15 cellular contexts compared by ENCODE assay signal in the genomic region with DNA sequence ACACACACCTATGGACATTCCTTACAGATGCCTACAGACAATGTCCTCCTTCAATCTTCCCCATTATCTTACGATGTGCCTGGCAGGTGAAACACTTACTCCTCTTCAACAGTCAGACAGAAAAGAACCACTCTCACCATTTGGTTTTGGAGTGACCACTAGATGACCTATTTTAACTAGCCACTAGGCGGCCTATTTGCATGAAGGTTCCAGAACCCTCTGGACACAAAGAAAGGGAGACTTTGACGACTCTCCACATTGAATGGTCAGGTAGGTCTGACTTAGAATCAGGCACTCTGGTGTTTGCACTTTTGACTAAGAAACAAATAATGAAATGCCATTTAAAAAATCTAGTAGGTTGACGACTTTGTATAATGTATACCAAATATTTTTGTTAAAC. TPM values are rescaled to one million over a fixed set of nuclear protein-coding genes. Genes with fewer than 3 reads are reported as not detected.
DNase-seq lines count a peak whose midpoint lies in the region; ATAC-seq and TF ChIP-seq lines count a peak whose summit lies in the region.
"Had no signal": no experiment of that assay in that cellular context is flagged by ENCODE, and none has a peak within 500 bp of the region (broad histone marks: within the 10 kb centered on the region; RNA-seq: fewer than 3 reads in every experiment).

No MANE protein-coding gene starts in this region.

- H3K9me3 Mint-ChIP-seq in activated CD8-positive, alpha-beta memory T cell treated with anti-CD3 and anti-CD28 coated beads, Interleukin-2, amount 10 ng/mL, durations not matched to agents 7 days and 5 days (ENCODE audit: low read depth), result no peaks in the 10 kb centered on the region
- H3K9me3 Mint-ChIP-seq: nephron had no signal

- TF ChIP-seq CTCF in BJ (IDR thresholded peaks at IDR 0.05; ENCODE audit: insufficient read depth, low read depth, low read length), result peak; percentile 46
- peak; percentile 54 for TF ChIP-seq CTCF in brain microvascular endothelial cell (IDR thresholded peaks at IDR 0.05; ENCODE audit: low read depth, low read length, missing control alignments)
- peak; percentile 13 for TF ChIP-seq CTCF in lower lobe of right lung (IDR thresholded peaks at IDR 0.05)

- H3K36me3 Mint-ChIP-seq in activated CD8-positive, alpha-beta memory T cell treated with anti-CD3 and anti-CD28 coated beads, Interleukin-2, amount 10 ng/mL, durations not matched to agents 7 days and 5 days, result no peaks in the 10 kb centered on the region

- H3K4me3 ChIP-seq in BJ (ENCODE audit: low read depth, low read length) (no peak overlapping the region), brain microvascular endothelial cell (ENCODE audit: low read depth, low read length) (no peak overlapping the region), lower lobe of right lung (no peak overlapping the region)
- H3K4me3 ChIP-seq: adrenal gland, SJSA1 had no signal

- CTCF ChIA-PET in BJ (lab: Yijun Ruan, JAX), result no interaction called here
- CTCF ChIA-PET in activated CD8-positive, alpha-beta memory T cell treated with anti-CD3 and anti-CD28 coated beads, Interleukin-2, amount 10 ng/mL, durations not matched to agents 7 days and 5 days (lab: Charles Lee), result no interaction called here

- H3K4me3 Mint-ChIP-seq in activated CD8-positive, alpha-beta memory T cell treated with anti-CD3 and anti-CD28 coated beads, Interleukin-2, amount 10 ng/mL, durations not matched to agents 7 days and 5 days, result no peak overlapping the region
- H3K4me3 Mint-ChIP-seq: nephron had no signal

- H3K36me3 ChIP-seq in BJ (ENCODE audit: control insufficient read depth, insufficient read depth, low read length) (no peaks in the 10 kb centered on the region), brain microvascular endothelial cell (replicated peaks) (no peaks in the 10 kb centered on the region), lower lobe of right lung (no peaks in the 10 kb centered on the region)
- H3K36me3 ChIP-seq: adrenal gland, SJSA1 had no signal

- ATAC-seq in lower lobe of right lung (no peak), left cardiac atrium (no peak)
- no peak for ATAC-seq in activated CD8-positive, alpha-beta memory T cell treated with anti-CD3 and anti-CD28 coated beads, Interleukin-2, amount 10 ng/mL, durations not matched to agents 7 days and 5 days

- H3K9me3 ChIP-seq in lower lobe of right lung, result no peaks in the 10 kb centered on the region
- H3K9me3 ChIP-seq: adrenal gland, SJSA1 had no signal

- DNase-seq in BJ (ENCODE audit: low read depth) (no peak), LHCN-M2 (ENCODE audit: low read depth) (peak; percentile 21), brain microvascular endothelial cell (no peak), lower lobe of right lung (no peak), posterior cingulate gyrus (no peak), left cardiac atrium (no peak), T-helper 9 cell (no peak)
- DNase-seq in activated CD8-positive, alpha-beta memory T cell treated with anti-CD3 and anti-CD28 coated beads, Interleukin-2, amount 10 ng/mL, durations not matched to agents 7 days and 5 days, result no peak
- DNase-seq: adrenal gland; hippocampal formation; NCI-H1694 treated with DMSO at 0.1 percent for 48 hours; stimulated activated CD4-positive, alpha-beta T cell treated with anti-CD3 and anti-CD28 coated beads, Interleukin-4, amount 100 ng/mL, for 24 hours had no signal

- H3K27ac ChIP-seq in brain microvascular endothelial cell (no peak overlapping the region), lower lobe of right lung (no peak overlapping the region)
- H3K27ac ChIP-seq: adrenal gland, SJSA1 had no signal

- no peak overlapping the region for H3K27ac Mint-ChIP-seq in activated CD8-positive, alpha-beta memory T cell treated with anti-CD3 and anti-CD28 coated beads, Interleukin-2, amount 10 ng/mL, durations not matched to agents 7 days and 5 days
- H3K27ac Mint-ChIP-seq: nephron had no signal

- POLR2A ChIA-PET in BJ (lab: Charles Lee), result no interaction called here

- H3K4me1 Mint-ChIP-seq in activated CD8-positive, alpha-beta memory T cell treated with anti-CD3 and anti-CD28 coated beads, Interleukin-2, amount 10 ng/mL, durations not matched to agents 7 days and 5 days, result no peaks in the 10 kb centered on the region

- H3K4me1 ChIP-seq in lower lobe of right lung, result no peaks in the 10 kb centered on the region
- H3K4me1 ChIP-seq: adrenal gland, SJSA1 had no signal

- intact Hi-C loops in lower lobe of right lung (cut with DNase I), result no loop called here
- intact Hi-C loops in posterior cingulate gyrus (cut with DNase I), result no loop called here
- intact Hi-C loops in left cardiac atrium (cut with DNase I), result no loop called here

- no peaks in the 10 kb centered on the region for H3K27me3 ChIP-seq in BJ (ENCODE audit: control insufficient read depth, insufficient read depth, low read length)
- no peaks in the 10 kb centered on the region for H3K27me3 ChIP-seq in brain microvascular endothelial cell (replicated peaks)
- no peaks in the 10 kb centered on the region for H3K27me3 ChIP-seq in lower lobe of right lung (ENCODE audit: low read depth)
- H3K27me3 ChIP-seq: adrenal gland, SJSA1 had no signal

- H3K27me3 Mint-ChIP-seq in activated CD8-positive, alpha-beta memory T cell treated with anti-CD3 and anti-CD28 coated beads, Interleukin-2, amount 10 ng/mL, durations not matched to agents 7 days and 5 days, result peaks cover 15% of the 10 kb centered on the region

- in situ Hi-C loops in brain microvascular endothelial cell (cut with HindIII; ENCODE audit: low pct_ligation_motif_present, low sequenced_read_pairs), result no loop called here

RNA-seq across cellular contexts. Expression of a gene that starts 42.0 kb away (rescaled TPM):
- not detected in 2 replicates for polyA plus RNA-seq in BJ (2011; rRNA removed)
- polyA minus RNA-seq in BJ (2011; rRNA and poly(A)+ RNA removed), result not detected in 2 replicates
- not detected in 2 replicates for total RNA-seq in LHCN-M2 (2014; rRNA removed)
- not detected for polyA plus RNA-seq in LHCN-M2 (2012)
- 0.27 TPM for total RNA-seq in lower lobe of right lung
- 1 to 10 TPM in 1 of 2 experiments, under 1 TPM in 1; 0.75 to 1.4 TPM for total RNA-seq in activated CD8-positive, alpha-beta memory T cell treated with anti-CD3 and anti-CD28 coated beads, Interleukin-2, amount 10 ng/mL, durations not matched to agents 7 days and 5 days
- total RNA-seq in left cardiac atrium, result under 1 TPM in 1 of 2 donors, not detected in 1; 0.47 TPM
- total RNA-seq: H4, SJSA1 had no signal

RNA-seq across cellular contexts. Expression of a gene that starts 48.8 kb away (rescaled TPM):
- not detected in 2 replicates for polyA plus RNA-seq in BJ (2011; rRNA removed)
- not detected in 2 replicates for polyA minus RNA-seq in BJ (2011; rRNA and poly(A)+ RNA removed)
- total RNA-seq in LHCN-M2 (2014; rRNA removed) (not detected in 2 replicates), lower lobe of right lung (not detected), left cardiac atrium (not detected)
- polyA plus RNA-seq in LHCN-M2 (2012), result not detected
- not detected for total RNA-seq in activated CD8-positive, alpha-beta memory T cell treated with anti-CD3 and anti-CD28 coated beads, Interleukin-2, amount 10 ng/mL, durations not matched to agents 7 days and 5 days
- total RNA-seq: adrenal gland, H4, SJSA1 had no signal

RNA-seq across cellular contexts. Expression of a gene that starts 51.8 kb away (rescaled TPM):
- 83.6 and 109 TPM in 2 replicates for polyA plus RNA-seq in BJ (2011; rRNA removed)
- 18.1 and 28.4 TPM in 2 replicates for polyA minus RNA-seq in BJ (2011; rRNA and poly(A)+ RNA removed)
- total RNA-seq in LHCN-M2 (2014; rRNA removed) (95.2 and 111 TPM in 2 replicates), lower lobe of right lung (47.8 TPM), left cardiac atrium (10 to 100 TPM; 63.4 to 63.9 TPM)
- polyA plus RNA-seq in LHCN-M2 (2012), result 82.0 TPM
- 10 to 100 TPM; 74.4 to 87.0 TPM for total RNA-seq in activated CD8-positive, alpha-beta memory T cell treated with anti-CD3 and anti-CD28 coated beads, Interleukin-2, amount 10 ng/mL, durations not matched to agents 7 days and 5 days

RNA-seq across cellular contexts. Expression of a gene that starts 52.6 kb away (rescaled TPM):
- polyA plus RNA-seq in BJ (2011; rRNA removed), result 107 and 144 TPM in 2 replicates
- 116 and 120 TPM in 2 replicates for polyA minus RNA-seq in BJ (2011; rRNA and poly(A)+ RNA removed)
- total RNA-seq in LHCN-M2 (2014; rRNA removed), result 339 and 384 TPM in 2 replicates
- polyA plus RNA-seq in LHCN-M2 (2012), result 158 TPM
- 112 TPM for total RNA-seq in lower lobe of right lung
- 100 to 1,000 TPM; 239 to 320 TPM for total RNA-seq in activated CD8-positive, alpha-beta memory T cell treated with anti-CD3 and anti-CD28 coated beads, Interleukin-2, amount 10 ng/mL, durations not matched to agents 7 days and 5 days
- 100 to 1,000 TPM; 145 to 165 TPM for total RNA-seq in left cardiac atrium
